13 cellular contexts compared by ENCODE assay signal in genomic region chr10:79436066-79436849, GRCh38. TPM values are rescaled to one million over a fixed set of nuclear protein-coding genes. Genes with fewer than 3 reads are reported as not detected.
A peak's percentile ranks its signal among the peaks of the same experiment; 100 is the strongest.
DNase-seq lines count a peak whose midpoint lies in the region; ATAC-seq, FAIRE-seq and TF ChIP-seq lines count a peak whose summit lies in the region.
"Had no signal": no experiment of that assay in that cellular context is flagged by ENCODE, and none has a peak within 500 bp of the region (broad histone marks: within the 10 kb centered on the region; RNA-seq: fewer than 3 reads in every experiment).

No MANE protein-coding gene starts in this region.

- H3K27me3 ChIP-seq in H7 (ENCODE audit: control insufficient read depth, insufficient read depth, low read length) (no peaks in the 10 kb centered on the region), lower lobe of right lung (ENCODE audit: low read depth) (no peaks in the 10 kb centered on the region), smooth muscle cell (ENCODE audit: low read depth) (no peaks in the 10 kb centered on the region)

- peak overlapping the region in 1 of 5 experiments; percentile 45 for H3K4me3 Mint-ChIP-seq in brain

- H3F3A ChIP-seq in smooth muscle cell (ENCODE audit: low read depth): no peaks in the 10 kb centered on the region

- H3K27ac ChIP-seq in lower lobe of right lung (peak overlapping the region; percentile 64), smooth muscle cell (ENCODE audit: low read depth) (peak overlapping the region; percentile 90)
- H3K27ac ChIP-seq: SK-N-MC had no signal

- TF ChIP-seq CTCF in brain (conservative IDR thresholded peaks at IDR 0.05) (no peak), lower lobe of right lung (IDR thresholded peaks at IDR 0.05) (no peak), smooth muscle cell (IDR thresholded peaks at IDR 0.05; ENCODE audit: borderline replicate concordance, insufficient read depth, poor library complexity, severe bottlenecking) (no peak)

- peaks cover 73% of the 10 kb centered on the region for H3K4me1 Mint-ChIP-seq in brain

- ATAC-seq in lower lobe of right lung: no peak

- H3K9me3 Mint-ChIP-seq in brain: no peaks in the 10 kb centered on the region
- H3K9me3 Mint-ChIP-seq: CD4-positive, CD25-positive, alpha-beta regulatory T cell had no signal

- no peaks in the 10 kb centered on the region for H3K36me3 Mint-ChIP-seq in brain
- H3K36me3 Mint-ChIP-seq: CD4-positive, CD25-positive, alpha-beta regulatory T cell had no signal

- H3K27me3 Mint-ChIP-seq in brain: peaks cover 4% of the 10 kb centered on the region

- peak overlapping the region; percentile 82 for H3K4me2 ChIP-seq in smooth muscle cell

- H3K9me3 ChIP-seq in lower lobe of right lung: no peaks in the 10 kb centered on the region
- no peaks in the 10 kb centered on the region for H3K9me3 ChIP-seq in smooth muscle cell (replicated peaks; ENCODE audit: low read depth)

- FAIRE-seq in H54 (lab: Jason Lieb, UNC): no peak
- FAIRE-seq: frontal cortex had no signal

- TF ChIP-seq POLR2A in H54 (IDR thresholded peaks at IDR 0.05; ENCODE audit: low read depth, low read length): no peak

- DNase-seq in H7 (peak; percentile 32), lower lobe of right lung (no peak), smooth muscle cell (lab: John Stamatoyannopoulos, UW; ENCODE audit: unreplicated experiment) (no peak), epidermal melanocyte (ENCODE audit: insufficient read length, low spot score) (no peak), NCI-H1930 (lab: John Stamatoyannopoulos, UW) (no peak), H54 (ENCODE audit: insufficient read length, low spot score) (no peak), NOMO-1 treated with dmso at 0.1 percent for 144 hours (lab: John Stamatoyannopoulos, UW; ENCODE audit: unreplicated experiment) (no peak)
- DNase-seq: activated CD4-positive, alpha-beta T cell treated with anti-CD3 and anti-CD28 coated beads for 1 hour; CD4-positive, CD25-positive, alpha-beta regulatory T cell; NCI-H526 had no signal

- H3K36me3 ChIP-seq in H7 (replicated peaks; ENCODE audit: control insufficient read depth, insufficient read depth, low read length) (no peaks in the 10 kb centered on the region), lower lobe of right lung (peaks cover 32% of the 10 kb centered on the region), smooth muscle cell (ENCODE audit: low read depth) (no peaks in the 10 kb centered on the region)

- peaks cover 85% of the 10 kb centered on the region for H3K79me2 ChIP-seq in smooth muscle cell (ENCODE audit: low read depth)

- no peak overlapping the region for H2AFZ ChIP-seq in smooth muscle cell (ENCODE audit: low read depth)

- H3K4me1 ChIP-seq in lower lobe of right lung (peaks cover 65% of the 10 kb centered on the region), smooth muscle cell (ENCODE audit: low read depth) (peaks cover 30% of the 10 kb centered on the region)

- no peak overlapping the region for H3K9ac ChIP-seq in smooth muscle cell (ENCODE audit: low read depth)

- intact Hi-C loops in lower lobe of right lung (cut with DNase I): no loop called here

- H4K20me1 ChIP-seq in smooth muscle cell (ENCODE audit: low read depth): peaks cover 80% of the 10 kb centered on the region

- no peak overlapping the region for H3K4me3 ChIP-seq in H7 (ENCODE audit: insufficient read depth, low read depth, low read length)
- no peak overlapping the region for H3K4me3 ChIP-seq in lower lobe of right lung
- H3K4me3 ChIP-seq in smooth muscle cell: no peak overlapping the region
- H3K4me3 ChIP-seq: SK-N-MC had no signal

- WGBS in smooth muscle cell (ENCODE audit: low lambda C conversion rate): 92% methylated on average over 17 of the region's 17 CpGs

- H3K27ac Mint-ChIP-seq in brain: peak overlapping the region in 4 of 5 experiments; percentile 52 to 92 (median 77)
- H3K27ac Mint-ChIP-seq: CD4-positive, CD25-positive, alpha-beta regulatory T cell had no signal

RNA-seq across cellular contexts. Expression of gene ZCCHC24, which starts 9.2 kb away (rescaled TPM):
- total RNA-seq in H7 (2014; rRNA removed; shearing (Covaris generic)): 7.5 and 9.0 TPM in 2 replicates
- polyA plus RNA-seq in brain (ENCODE audit: insufficient read depth, low read depth, low replicate concordance) (38.1 TPM), smooth muscle cell (30.6 and 52.1 TPM in 2 replicates)
- total RNA-seq in lower lobe of right lung (34.7 TPM), smooth muscle cell (21.9 and 28.0 TPM in 2 replicates)
